8 cellular contexts compared by ENCODE assay signal in genomic region chr14:32560213-32560857, GRCh38.
DNase-seq lines count a peak whose midpoint lies in the region; ATAC-seq and TF ChIP-seq lines count a peak whose summit lies in the region.

No MANE protein-coding gene starts in this region.

- H3K27ac Mint-ChIP-seq in activated CD4-positive, alpha-beta T cell treated with anti-CD3 and anti-CD28 coated beads, Interleukin-2, amount 10 ng/mL, durations not matched to agents 24 days and 14 days: no peak overlapping the region
- no peak overlapping the region for H3K27ac Mint-ChIP-seq in nephron

- peak; percentile 65 for DNase-seq in AG09319 (ENCODE audit: extremely low read depth, low read depth)
- DNase-seq in NCI-H2227 (lab: John Stamatoyannopoulos, UW; ENCODE audit: unreplicated experiment): peak; percentile 79
- peak; percentile 81 for DNase-seq in activated CD4-positive, alpha-beta T cell treated with anti-CD3 and anti-CD28 coated beads, Interleukin-2, amount 10 ng/mL, durations not matched to agents 24 days and 14 days
- peak; percentile 90 for DNase-seq in fibroblast of peridontal ligament (ENCODE audit: extremely low read depth)

- H3K9me3 Mint-ChIP-seq in activated CD4-positive, alpha-beta T cell treated with anti-CD3 and anti-CD28 coated beads, Interleukin-2, amount 10 ng/mL, durations not matched to agents 24 days and 14 days: no peaks in the 10 kb centered on the region
- H3K9me3 Mint-ChIP-seq in nephron: no peaks in the 10 kb centered on the region

- H3K36me3 Mint-ChIP-seq in activated CD4-positive, alpha-beta T cell treated with anti-CD3 and anti-CD28 coated beads, Interleukin-2, amount 10 ng/mL, durations not matched to agents 24 days and 14 days (ENCODE audit: low read depth): no peaks in the 10 kb centered on the region
- no peaks in the 10 kb centered on the region for H3K36me3 Mint-ChIP-seq in nephron (ENCODE audit: low read depth)

- no peak overlapping the region for H3K4me3 Mint-ChIP-seq in activated CD4-positive, alpha-beta T cell treated with anti-CD3 and anti-CD28 coated beads, Interleukin-2, amount 10 ng/mL, durations not matched to agents 24 days and 14 days
- no peak overlapping the region for H3K4me3 Mint-ChIP-seq in nephron

- peaks cover 13% of the 10 kb centered on the region for H3K4me1 Mint-ChIP-seq in activated CD4-positive, alpha-beta T cell treated with anti-CD3 and anti-CD28 coated beads, Interleukin-2, amount 10 ng/mL, durations not matched to agents 24 days and 14 days
- H3K4me1 Mint-ChIP-seq in nephron: peaks cover 18% of the 10 kb centered on the region

- ATAC-seq in GM18498 (IDR thresholded peaks at IDR 0.05; ENCODE audit: unreplicated experiment) (peak; percentile 64), HG03135 (IDR thresholded peaks at IDR 0.05; ENCODE audit: unreplicated experiment) (peak; percentile 84), HG02840 (IDR thresholded peaks at IDR 0.05; ENCODE audit: low FRiP score, unreplicated experiment) (no peak)

- peak; percentile 90 for TF ChIP-seq CTCF in AG09319 (IDR thresholded peaks at IDR 0.05; ENCODE audit: low read depth, low read length)
- peak; percentile 91 to 98 (median 94) for TF ChIP-seq CTCF in nephron (IDR thresholded peaks at IDR 0.05; ENCODE audit: unreplicated experiment in 3 of 3)

- intact Hi-C loops in activated CD4-positive, alpha-beta T cell treated with anti-CD3 and anti-CD28 coated beads, Interleukin-2, amount 10 ng/mL, durations not matched to agents 24 days and 14 days (cut with micrococcal nuclease): loop anchor here (2.0 to 5.0 kb wide), 2 partner anchors 308 to 486 kb away; no protein-coding TSS in a partner anchor

- no peaks in the 10 kb centered on the region for H3K27me3 Mint-ChIP-seq in activated CD4-positive, alpha-beta T cell treated with anti-CD3 and anti-CD28 coated beads, Interleukin-2, amount 10 ng/mL, durations not matched to agents 24 days and 14 days
- H3K27me3 Mint-ChIP-seq in nephron (ENCODE audit: low read depth): no peaks in the 10 kb centered on the region
